Comparison of ENCODE assay signal across 18 cellular contexts in the genomic region with DNA sequence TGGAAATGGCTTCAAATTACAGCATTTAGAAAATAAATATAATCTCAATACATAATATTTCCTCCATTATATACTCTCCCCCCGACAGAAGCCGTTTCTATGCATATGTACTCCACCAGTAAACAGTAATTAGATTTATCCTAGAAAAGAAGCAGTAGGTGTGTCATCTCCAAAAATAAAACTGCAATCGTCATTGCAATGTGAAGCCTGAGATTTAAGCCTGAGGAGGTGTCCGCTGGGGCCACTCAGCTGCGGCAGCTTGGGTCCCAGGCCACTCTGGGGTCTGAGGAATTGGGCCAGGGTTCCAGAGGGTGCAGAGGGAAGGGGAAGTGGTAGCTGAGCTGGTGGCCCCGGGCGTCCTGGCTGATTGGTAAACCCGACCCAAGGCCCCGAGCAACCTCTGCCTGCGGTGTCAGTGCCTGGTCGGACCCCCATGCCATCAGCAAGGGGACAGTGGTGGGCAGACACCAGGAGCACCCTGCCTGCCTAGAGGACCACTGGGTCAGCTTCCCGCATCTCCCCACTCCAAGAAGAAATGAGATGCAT. TPM values are rescaled to one million over a fixed set of nuclear protein-coding genes. Genes with fewer than 3 reads are reported as not detected.
DNase-seq lines count a peak whose midpoint lies in the region; ATAC-seq and TF ChIP-seq lines count a peak whose summit lies in the region.
"Had no signal": no experiment of that assay in that cellular context is flagged by ENCODE, and none has a peak within 500 bp of the region (broad histone marks: within the 10 kb centered on the region; RNA-seq: fewer than 3 reads in every experiment).

No MANE protein-coding gene starts in this region.

- peaks cover 21% of the 10 kb centered on the region for H3K4me1 ChIP-seq in testis
- H3K4me1 ChIP-seq in suprapubic skin = peaks cover 14% of the 10 kb centered on the region
- H3K4me1 ChIP-seq: SJCRH30 had no signal

- no peak overlapping the region for H3K4me3 ChIP-seq in testis
- H3K4me3 ChIP-seq in suprapubic skin = no peak overlapping the region
- H3K4me3 ChIP-seq: SJCRH30 had no signal

- in situ Hi-C loops in KBM-7 (cut with MboI; ENCODE audit: low pct_unique_long_range_greater_than_20kb, low sequenced_read_pairs) = no loop called here

- no peak for TF ChIP-seq POLR2A in testis (IDR thresholded peaks at IDR 0.05)
- no peak for TF ChIP-seq POLR2A in suprapubic skin (IDR thresholded peaks at IDR 0.05)

- H3K9me3 ChIP-seq in testis (no peaks in the 10 kb centered on the region), suprapubic skin (no peaks in the 10 kb centered on the region)
- H3K9me3 ChIP-seq: SJCRH30 had no signal

- no peaks in the 10 kb centered on the region for H3K36me3 ChIP-seq in testis (ENCODE audit: low read depth, missing control alignments)
- H3K36me3 ChIP-seq in suprapubic skin = peaks cover 10% of the 10 kb centered on the region
- H3K36me3 ChIP-seq: SJCRH30 had no signal

- TF ChIP-seq EP300 in suprapubic skin (IDR thresholded peaks at IDR 0.05) = no peak

- H3K27ac Mint-ChIP-seq in nephron = peak overlapping the region in 2 of 3 experiments; percentile 25 to 69
- no peak overlapping the region for H3K27ac Mint-ChIP-seq in activated CD4-positive, alpha-beta T cell treated with anti-CD3 and anti-CD28 coated beads for 36 hours
- H3K27ac Mint-ChIP-seq: B cell had no signal

- peak overlapping the region in 1 of 3 experiments; percentile 5 for H3K4me3 Mint-ChIP-seq in nephron
- no peak overlapping the region for H3K4me3 Mint-ChIP-seq in activated CD4-positive, alpha-beta T cell treated with anti-CD3 and anti-CD28 coated beads for 36 hours
- H3K4me3 Mint-ChIP-seq: B cell, H9 had no signal

- no peaks in the 10 kb centered on the region for H3K9me3 Mint-ChIP-seq in nephron
- no peaks in the 10 kb centered on the region for H3K9me3 Mint-ChIP-seq in activated CD4-positive, alpha-beta T cell treated with anti-CD3 and anti-CD28 coated beads for 36 hours (ENCODE audit: low read depth)
- H3K9me3 Mint-ChIP-seq: H9 had no signal

- POLR2A ChIA-PET in activated CD4-positive, alpha-beta T cell treated with anti-CD3 and anti-CD28 coated beads for 36 hours (lab: Charles Lee) = no interaction called here

- intact Hi-C loops in Right ventricle myocardium inferior (cut with DNase I) = loop anchor here (5.0 to 10.0 kb wide), 2 partner anchors 83 to 195 kb away; partner anchors contain the start of gene RNF4
- intact Hi-C loops in cardiac septum (cut with DNase I) = loop anchor here (5.0 kb wide), 1 partner anchor 83 kb away; no protein-coding TSS in a partner anchor
- intact Hi-C loops in left cardiac atrium (cut with DNase I) = loop anchor here in 1 of 2 donors (10.0 kb wide), 1 partner anchor 145 kb away; the partner anchor contains the start of genes CFAP99 and ZFYVE28
- intact Hi-C loops in testis (cut with DNase I; ENCODE audit: low total_unique reads) = no loop called here
- intact Hi-C loops in activated CD4-positive, alpha-beta T cell treated with anti-CD3 and anti-CD28 coated beads for 36 hours (cut with DNase I, micrococcal nuclease) = no loop called here

- no peaks in the 10 kb centered on the region for H3K36me3 Mint-ChIP-seq in nephron (ENCODE audit: low read depth)
- no peaks in the 10 kb centered on the region for H3K36me3 Mint-ChIP-seq in activated CD4-positive, alpha-beta T cell treated with anti-CD3 and anti-CD28 coated beads for 36 hours (ENCODE audit: low read depth)

- TF ChIP-seq CTCF in nephron (IDR thresholded peaks at IDR 0.05; ENCODE audit: unreplicated experiment in 3 of 3) = no peak
- no peak for TF ChIP-seq CTCF in testis (IDR thresholded peaks at IDR 0.05)
- TF ChIP-seq CTCF in suprapubic skin (IDR thresholded peaks at IDR 0.05) = no peak

- DNase-seq in Right ventricle myocardium inferior (ENCODE audit: missing footprints) (peak; percentile 66), cardiac septum (ENCODE audit: low spot score) (no peak), left cardiac atrium (peak; percentile 18), KBM-7 (no peak), testis (no peak), suprapubic skin (ENCODE audit: low spot score in 2 of 2) (no peak)
- no peak for DNase-seq in activated CD4-positive, alpha-beta T cell treated with anti-CD3 and anti-CD28 coated beads for 36 hours
- DNase-seq: NCI-H1417, NCI-H1930, NCI-H345, NCI-H524 treated with DMSO at 0.1 percent for 48 hours, PC-3, RPMI8226, SJCRH30 had no signal

- peaks cover 34% of the 10 kb centered on the region for H3K4me1 Mint-ChIP-seq in nephron
- no peaks in the 10 kb centered on the region for H3K4me1 Mint-ChIP-seq in activated CD4-positive, alpha-beta T cell treated with anti-CD3 and anti-CD28 coated beads for 36 hours
- H3K4me1 Mint-ChIP-seq: B cell had no signal

- 80 to 86% methylated on average over 8 to 12 of the region's 12 CpGs for WGBS in testis, 2 donors
- WGBS in suprapubic skin = 78% methylated on average over 7 of the region's 12 CpGs

- H3K27ac ChIP-seq in testis (no peak overlapping the region), suprapubic skin (no peak overlapping the region)
- H3K27ac ChIP-seq: 22Rv1, SJCRH30 had no signal

- CTCF ChIA-PET in activated CD4-positive, alpha-beta T cell treated with anti-CD3 and anti-CD28 coated beads for 36 hours (lab: Charles Lee) = no interaction called here

- no peak for ATAC-seq in Right ventricle myocardium inferior
- no peak for ATAC-seq in left cardiac atrium
- ATAC-seq in activated CD4-positive, alpha-beta T cell treated with anti-CD3 and anti-CD28 coated beads for 36 hours = no peak
- ATAC-seq: PC-3 had no signal

- no peaks in the 10 kb centered on the region for H3K27me3 ChIP-seq in testis
- H3K27me3 ChIP-seq in suprapubic skin = no peaks in the 10 kb centered on the region

- no peaks in the 10 kb centered on the region for H3K27me3 Mint-ChIP-seq in nephron (ENCODE audit: low read depth)
- no peaks in the 10 kb centered on the region for H3K27me3 Mint-ChIP-seq in activated CD4-positive, alpha-beta T cell treated with anti-CD3 and anti-CD28 coated beads for 36 hours
- H3K27me3 Mint-ChIP-seq: B cell had no signal

RNA-seq across cellular contexts. Expression of gene MXD4, which starts 7.8 kb away (rescaled TPM):
- total RNA-seq in Right ventricle myocardium inferior (36.0 TPM), cardiac septum (37.9 TPM), left cardiac atrium (10 to 100 TPM; 27.7 to 46.9 TPM), testis (10 to 100 TPM; 73.8 to 76.4 TPM), suprapubic skin (10 to 100 TPM; 52.8 to 76.8 (median 63.3) TPM)
- polyA plus RNA-seq in testis (ENCODE audit: insufficient read depth, low read depth, low replicate concordance) = 51.6 TPM
- 1 to 10 TPM; 1.6 to 2.3 TPM for total RNA-seq in activated CD4-positive, alpha-beta T cell treated with anti-CD3 and anti-CD28 coated beads for 36 hours

RNA-seq across cellular contexts. Expression of gene HAUS3, which starts 27.8 kb away (rescaled TPM):
- total RNA-seq in Right ventricle myocardium inferior = 7.7 TPM
- 5.6 TPM for total RNA-seq in cardiac septum
- total RNA-seq in left cardiac atrium = 1 to 10 TPM; 6.7 to 7.3 TPM
- 10 to 100 TPM; 40.1 to 44.0 TPM for total RNA-seq in testis
- polyA plus RNA-seq in testis (ENCODE audit: insufficient read depth, low read depth, low replicate concordance) = 13.8 TPM
- 10 to 100 TPM in 3 of 4 donors, 1 to 10 TPM in 1; 7.6 to 17.9 (median 11.8) TPM for total RNA-seq in suprapubic skin
- 10 to 100 TPM; 14.6 to 18.6 TPM for total RNA-seq in activated CD4-positive, alpha-beta T cell treated with anti-CD3 and anti-CD28 coated beads for 36 hours

RNA-seq across cellular contexts. Expression of gene POLN, which starts 27.8 kb away (rescaled TPM):
- 2.0 TPM for total RNA-seq in Right ventricle myocardium inferior
- 2.3 TPM for total RNA-seq in cardiac septum
- 1 to 10 TPM; 2.4 to 6.3 TPM for total RNA-seq in left cardiac atrium
- 10 to 100 TPM; 22.9 to 23.7 TPM for total RNA-seq in testis
- 12.2 TPM for polyA plus RNA-seq in testis (ENCODE audit: insufficient read depth, low read depth, low replicate concordance)
- total RNA-seq in suprapubic skin = 1 to 10 TPM in 2 of 4 donors, under 1 TPM in 2; 0.91 to 8.0 (median 1.2) TPM
- total RNA-seq in activated CD4-positive, alpha-beta T cell treated with anti-CD3 and anti-CD28 coated beads for 36 hours = 1 to 10 TPM; 2.3 to 3.2 TPM

Comparison
In these comparisons a context has a peak if more than half of its experiments do, and no peak if none do; other contexts are left out.
1. DNase-seq: peak in Right ventricle myocardium inferior (single experiment) and left cardiac atrium (single experiment); none in cardiac septum (single experiment), KBM-7 (single experiment), testis (single experiment), suprapubic skin (0 of 2) and activated CD4-positive, alpha-beta T cell treated with anti-CD3 and anti-CD28 coated beads for 36 hours (single experiment).
2. RNA of gene MXD4, which starts 7.8 kb away (total RNA-seq): 73.8 to 76.4 TPM in testis, 52.8 to 76.8 TPM in suprapubic skin, 27.7 to 46.9 TPM in left cardiac atrium, 37.9 TPM in cardiac septum (single experiment) and 36.0 TPM in Right ventricle myocardium inferior (single experiment); 1.6 to 2.3 TPM in activated CD4-positive, alpha-beta T cell treated with anti-CD3 and anti-CD28 coated beads for 36 hours; every median in the first group is over 4 times any median in the second.
3. intact Hi-C loops: an anchor here in Right ventricle myocardium inferior (5.0 to 10.0 kb wide) and cardiac septum (5.0 kb wide); none called in testis and activated CD4-positive, alpha-beta T cell treated with anti-CD3 and anti-CD28 coated beads for 36 hours.